In the genomic region with DNA sequence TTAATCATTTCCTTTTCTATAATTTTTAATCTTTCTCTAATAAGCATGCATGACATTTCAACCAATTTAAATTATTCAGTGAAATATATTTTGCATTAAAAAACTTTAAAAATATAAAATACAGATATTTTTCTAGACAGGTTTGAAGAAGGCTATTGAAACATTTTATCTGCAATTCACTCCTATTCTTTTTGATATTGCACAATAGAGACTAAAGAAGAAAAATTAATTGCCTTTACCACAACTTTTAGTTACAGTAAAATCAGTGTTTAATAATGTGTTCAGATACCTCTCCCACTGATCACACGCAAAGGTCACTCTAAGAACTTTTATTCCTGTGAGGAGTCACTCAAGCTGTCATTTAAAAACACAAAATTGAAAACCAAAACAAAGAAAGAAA, we compare ENCODE assay signal across 37 cellular contexts.
"Had no signal": no experiment of that assay in that cellular context is flagged by ENCODE, and none has a peak within 500 bp of the region (broad histone marks: within the 10 kb centered on the region; RNA-seq: fewer than 3 reads in every experiment).

No MANE protein-coding gene starts in this region.

- H3K9me3 ChIP-seq: adrenal gland, ascending aorta, body of pancreas, breast epithelium had no signal

- H3K4me1 ChIP-seq: adrenal gland, ascending aorta, body of pancreas, breast epithelium had no signal

- H3K36me3 ChIP-seq: adrenal gland, ascending aorta, brain microvascular endothelial cell, breast epithelium, cardiac muscle cell had no signal

- H3K27ac ChIP-seq: adrenal gland, ascending aorta, body of pancreas, brain microvascular endothelial cell, breast epithelium, cardiac muscle cell had no signal

- H3K4me3 Mint-ChIP-seq: activated naive CD4-positive, alpha-beta T cell treated with anti-CD3 and anti-CD28 coated beads for 36 hours; activated naive CD4-positive, alpha-beta T cell treated with anti-CD3 and anti-CD28 coated beads, Interleukin-2, amount 10 ng/mL, durations not matched to agents 7 days and 5 days; activated naive CD4-positive, alpha-beta T cell treated with anti-CD3 and anti-CD28 coated beads, Interleukin-2, amount 50 U/mL, for 24 hours; activated naive CD8-positive, alpha-beta T cell; activated naive CD8-positive, alpha-beta T cell treated with anti-CD3 and anti-CD28 coated beads for 36 hours; activated naive CD8-positive, alpha-beta T cell treated with anti-CD3 and anti-CD28 coated beads, Interleukin-2, amount 10 ng/mL, durations not matched to agents 7 days and 5 days; activated naive CD8-positive, alpha-beta T cell treated with anti-CD3 and anti-CD28 coated beads, Interleukin-2, amount 50 U/mL, for 24 hours; activated T-cell treated with anti-CD3 and anti-CD28 coated beads, Interleukin-2, amount 50 U/mL, for 24 hours; activated T-cell treated with anti-CD3 and anti-CD28 coated beads, Interleukin-2, amount 50 U/mL, for 4 hours; activated T-cell treated with anti-CD3 and anti-CD28 coated beads, Interleukin-2, amount 50 U/mL, for 72 hours; activated T-helper 1 cell treated with anti-CD3 and anti-CD28 coated beads, Interleukin-12 subunit alpha, Interleukin-12 subunit beta, Interleukin-2, Interleukin-4 antibody, amounts not matched to agents 30 ng/mL and 10 ng/mL and 1 ng/mL, durations not matched to agents 14 hours and 24 hours and 36 hours; activated T-helper 17 cell treated with anti-CD3 and anti-CD28 coated beads, Interleukin-2, amount 50 U/mL, for 72 hours; brain; central memory CD8-positive, alpha-beta T cell had no signal

- H3K27me3 Mint-ChIP-seq: activated naive CD4-positive, alpha-beta T cell treated with anti-CD3 and anti-CD28 coated beads, Interleukin-2, amount 10 ng/mL, durations not matched to agents 7 days and 5 days; activated naive CD4-positive, alpha-beta T cell treated with anti-CD3 and anti-CD28 coated beads, Interleukin-2, amount 50 U/mL, for 24 hours; activated naive CD8-positive, alpha-beta T cell; activated naive CD8-positive, alpha-beta T cell treated with anti-CD3 and anti-CD28 coated beads for 36 hours; activated naive CD8-positive, alpha-beta T cell treated with anti-CD3 and anti-CD28 coated beads, Interleukin-2, amount 10 ng/mL, durations not matched to agents 7 days and 5 days; activated naive CD8-positive, alpha-beta T cell treated with anti-CD3 and anti-CD28 coated beads, Interleukin-2, amount 50 U/mL, for 24 hours; activated T-cell treated with anti-CD3 and anti-CD28 coated beads, Interleukin-2, amount 50 U/mL, for 24 hours; activated T-helper 17 cell treated with anti-CD3 and anti-CD28 coated beads, Interleukin-2, amount 50 U/mL, for 72 hours; central memory CD8-positive, alpha-beta T cell had no signal

- H3K36me3 Mint-ChIP-seq: activated naive CD4-positive, alpha-beta T cell treated with anti-CD3 and anti-CD28 coated beads, Interleukin-2, amount 10 ng/mL, durations not matched to agents 7 days and 5 days; activated naive CD4-positive, alpha-beta T cell treated with anti-CD3 and anti-CD28 coated beads, Interleukin-2, amount 50 U/mL, for 24 hours; activated naive CD8-positive, alpha-beta T cell; activated naive CD8-positive, alpha-beta T cell treated with anti-CD3 and anti-CD28 coated beads for 36 hours; activated naive CD8-positive, alpha-beta T cell treated with anti-CD3 and anti-CD28 coated beads, Interleukin-2, amount 10 ng/mL, durations not matched to agents 7 days and 5 days; brain had no signal

- H3K27me3 ChIP-seq: adrenal gland, ascending aorta, body of pancreas, brain microvascular endothelial cell, breast epithelium, cardiac muscle cell had no signal

- DNase-seq: activated effector memory CD4-positive, alpha-beta T cell treated with anti-CD3 and anti-CD28 coated beads, Interleukin-2, amount 50 U/mL, for 16 hours; activated gamma-delta T cell; activated gamma-delta T cell treated with Interleukin-2 at 50 U/mL for 16 hours; activated naive CD4-positive, alpha-beta T cell; activated naive CD4-positive, alpha-beta T cell treated with anti-CD3 and anti-CD28 coated beads for 36 hours; activated naive CD4-positive, alpha-beta T cell treated with anti-CD3 and anti-CD28 coated beads, Interleukin-2, amount 10 ng/mL, durations not matched to agents 7 days and 5 days; activated naive CD4-positive, alpha-beta T cell treated with anti-CD3 and anti-CD28 coated beads, Interleukin-2, amount 50 U/mL, for 16 hours; activated naive CD4-positive, alpha-beta T cell treated with Interleukin-2 at 50 U/mL for 16 hours; activated naive CD8-positive, alpha-beta T cell treated with anti-CD3 and anti-CD28 coated beads for 36 hours; activated naive CD8-positive, alpha-beta T cell treated with anti-CD3 and anti-CD28 coated beads, Interleukin-2, amount 10 ng/mL, durations not matched to agents 7 days and 5 days; activated naive CD8-positive, alpha-beta T cell treated with anti-CD3 and anti-CD28 coated beads, Interleukin-2, amount 50 U/mL, for 24 hours; activated T-cell treated with anti-CD3 and anti-CD28 coated beads, Interleukin-2, amount 50 U/mL, for 1 hour; activated T-cell treated with anti-CD3 and anti-CD28 coated beads, Interleukin-2, amount 50 U/mL, for 24 hours; activated T-cell treated with anti-CD3 and anti-CD28 coated beads, Interleukin-2, amount 50 U/mL, for 4 hours; activated T-cell treated with anti-CD3 and anti-CD28 coated beads, Interleukin-2, amount 50 U/mL, for 48 hours; activated T-cell treated with anti-CD3 and anti-CD28 coated beads, Interleukin-2, amount 50 U/mL, for 72 hours; adrenal gland; amniotic stem cell; amygdala; anterior cingulate cortex; aorta; body of pancreas; brain microvascular endothelial cell; caudate nucleus; central memory CD4-positive, alpha-beta T cell; cerebellar nuclear complex had no signal

- H3K27ac Mint-ChIP-seq: activated naive CD4-positive, alpha-beta T cell treated with anti-CD3 and anti-CD28 coated beads for 36 hours; activated naive CD4-positive, alpha-beta T cell treated with anti-CD3 and anti-CD28 coated beads, Interleukin-2, amount 10 ng/mL, durations not matched to agents 7 days and 5 days; activated naive CD4-positive, alpha-beta T cell treated with anti-CD3 and anti-CD28 coated beads, Interleukin-2, amount 50 U/mL, for 24 hours; activated naive CD4-positive, alpha-beta T cell treated with anti-CD3 and anti-CD28 coated beads, Interleukin-2, amount 50 U/mL, for 72 hours; activated naive CD8-positive, alpha-beta T cell; activated naive CD8-positive, alpha-beta T cell treated with anti-CD3 and anti-CD28 coated beads for 36 hours; activated naive CD8-positive, alpha-beta T cell treated with anti-CD3 and anti-CD28 coated beads, Interleukin-2, amount 10 ng/mL, durations not matched to agents 7 days and 5 days; activated naive CD8-positive, alpha-beta T cell treated with anti-CD3 and anti-CD28 coated beads, Interleukin-2, amount 50 U/mL, for 24 hours; activated T-cell treated with anti-CD3 and anti-CD28 coated beads, Interleukin-2, amount 50 U/mL, for 24 hours; activated T-cell treated with anti-CD3 and anti-CD28 coated beads, Interleukin-2, amount 50 U/mL, for 72 hours; activated T-helper 1 cell treated with anti-CD3 and anti-CD28 coated beads, Interleukin-12 subunit alpha, Interleukin-12 subunit beta, Interleukin-2, Interleukin-4 antibody, amounts not matched to agents 30 ng/mL and 10 ng/mL and 1 ng/mL, durations not matched to agents 14 hours and 24 hours and 36 hours; activated T-helper 17 cell treated with anti-CD3 and anti-CD28 coated beads, Interleukin-2, amount 50 U/mL, for 72 hours; activated T-helper 2 cell treated with anti-CD3 and anti-CD28 coated beads, Interferon-gamma antibody, Interleukin-2, Interleukin-4, amounts not matched to agents 10 μg/mL and 5 μg/mL and 100 μg/mL, durations not matched to agents 14 hours and 24 hours and 36 hours; brain had no signal

- H3K4me1 Mint-ChIP-seq: activated naive CD4-positive, alpha-beta T cell treated with anti-CD3 and anti-CD28 coated beads, Interleukin-2, amount 10 ng/mL, durations not matched to agents 7 days and 5 days; activated naive CD4-positive, alpha-beta T cell treated with anti-CD3 and anti-CD28 coated beads, Interleukin-2, amount 50 U/mL, for 24 hours; activated naive CD8-positive, alpha-beta T cell treated with anti-CD3 and anti-CD28 coated beads for 36 hours; activated naive CD8-positive, alpha-beta T cell treated with anti-CD3 and anti-CD28 coated beads, Interleukin-2, amount 10 ng/mL, durations not matched to agents 7 days and 5 days; activated naive CD8-positive, alpha-beta T cell treated with anti-CD3 and anti-CD28 coated beads, Interleukin-2, amount 50 U/mL, for 24 hours; activated T-helper 17 cell treated with anti-CD3 and anti-CD28 coated beads, Interleukin-2, amount 50 U/mL, for 72 hours; central memory CD8-positive, alpha-beta T cell had no signal

- ATAC-seq: activated naive CD4-positive, alpha-beta T cell treated with anti-CD3 and anti-CD28 coated beads, Interleukin-2, amount 50 U/mL, for 72 hours; activated naive CD8-positive, alpha-beta T cell treated with anti-CD3 and anti-CD28 coated beads, Interleukin-2, amount 50 U/mL, for 24 hours; activated T-cell treated with anti-CD3 and anti-CD28 coated beads, Interleukin-2, amount 50 U/mL, for 4 hours; activated T-cell treated with anti-CD3 and anti-CD28 coated beads, Interleukin-2, amount 50 U/mL, for 72 hours; activated T-helper 17 cell treated with anti-CD3 and anti-CD28 coated beads, Interleukin-2, amount 50 U/mL, for 72 hours; body of pancreas had no signal

- H3K4me3 ChIP-seq: adrenal gland, ascending aorta, body of pancreas, breast epithelium, cardiac muscle cell had no signal
